ENCODE assay signal across 32 cellular contexts in genomic region chr12:81274619-81275018, GRCh38.
A peak's percentile ranks its signal among the peaks of the same experiment; 100 is the strongest.
DNase-seq lines count a peak whose midpoint lies in the region; ATAC-seq, FAIRE-seq and TF ChIP-seq lines count a peak whose summit lies in the region.
"Had no signal": no experiment of that assay in that cellular context is flagged by ENCODE, and none has a peak within 500 bp of the region (broad histone marks: within the 10 kb centered on the region; RNA-seq: fewer than 3 reads in every experiment).

No MANE protein-coding gene starts in this region.

- no peak overlapping the region for H3K4me3 Mint-ChIP-seq in neural crest cell
- H3K4me3 Mint-ChIP-seq in stimulated activated memory B cell treated with anti-CD40 and anti-IgM and Interleukin-4, amounts not matched to agents 10 μg/mL and 1 μg/mL and 100 μg/mL, for 72 hours, result no peak overlapping the region
- H3K4me3 Mint-ChIP-seq: activated T-helper 17 cell treated with anti-CD3 and anti-CD28 coated beads, Interleukin-2, amount 50 U/mL, for 72 hours; CD8-positive, alpha-beta memory T cell; naive B cell had no signal

- no peak for TF ChIP-seq CTCF in neural crest cell (conservative IDR thresholded peaks at IDR 0.05)

- H3K9me3 Mint-ChIP-seq in neural crest cell, result no peaks in the 10 kb centered on the region
- H3K9me3 Mint-ChIP-seq in stimulated activated memory B cell treated with anti-CD40 and anti-IgM and Interleukin-4, amounts not matched to agents 10 μg/mL and 1 μg/mL and 100 μg/mL, for 72 hours, result no peaks in the 10 kb centered on the region

- H3K27ac Mint-ChIP-seq in neural crest cell (ENCODE audit: unreplicated experiment), result peak overlapping the region; percentile 24
- no peak overlapping the region for H3K27ac Mint-ChIP-seq in stimulated activated memory B cell treated with anti-CD40 and anti-IgM and Interleukin-4, amounts not matched to agents 10 μg/mL and 1 μg/mL and 100 μg/mL, for 72 hours
- H3K27ac Mint-ChIP-seq: activated T-helper 17 cell treated with anti-CD3 and anti-CD28 coated beads, Interleukin-2, amount 50 U/mL, for 72 hours; CD8-positive, alpha-beta memory T cell; naive B cell had no signal

- no peaks in the 10 kb centered on the region for H3K4me1 Mint-ChIP-seq in neural crest cell
- H3K4me1 Mint-ChIP-seq in stimulated activated memory B cell treated with anti-CD40 and anti-IgM and Interleukin-4, amounts not matched to agents 10 μg/mL and 1 μg/mL and 100 μg/mL, for 72 hours, result no peaks in the 10 kb centered on the region
- H3K4me1 Mint-ChIP-seq: activated T-helper 17 cell treated with anti-CD3 and anti-CD28 coated beads, Interleukin-2, amount 50 U/mL, for 72 hours; CD8-positive, alpha-beta memory T cell; naive B cell had no signal

- ATAC-seq in GM18861 (IDR thresholded peaks at IDR 0.05; ENCODE audit: unreplicated experiment), result no peak
- no peak for ATAC-seq in stimulated activated memory B cell treated with anti-CD40 and anti-IgM and Interleukin-4, amounts not matched to agents 10 μg/mL and 1 μg/mL and 100 μg/mL, for 72 hours
- ATAC-seq: activated T-helper 17 cell treated with anti-CD3 and anti-CD28 coated beads, Interleukin-2, amount 50 U/mL, for 72 hours; HepG2; right lobe of liver had no signal

- H3K27me3 Mint-ChIP-seq in neural crest cell (ENCODE audit: low read depth), result no peaks in the 10 kb centered on the region
- no peaks in the 10 kb centered on the region for H3K27me3 Mint-ChIP-seq in stimulated activated memory B cell treated with anti-CD40 and anti-IgM and Interleukin-4, amounts not matched to agents 10 μg/mL and 1 μg/mL and 100 μg/mL, for 72 hours
- H3K27me3 Mint-ChIP-seq: activated T-helper 17 cell treated with anti-CD3 and anti-CD28 coated beads, Interleukin-2, amount 50 U/mL, for 72 hours; CD8-positive, alpha-beta memory T cell; naive B cell had no signal

- FAIRE-seq in H54 (lab: Jason Lieb, UNC), result peak; percentile 38
- FAIRE-seq: GM12892, HepG2, RCC 7860 had no signal

- no peak for DNase-seq in H54 (ENCODE audit: insufficient read length, low spot score)
- DNase-seq in NCI-H460 (ENCODE audit: extremely low read depth, low read depth), result peak; percentile 15
- peak; percentile 20 for DNase-seq in astrocyte of the hippocampus (ENCODE audit: low read depth, low spot score)
- no peak for DNase-seq in neural crest cell (ENCODE audit: low read depth, low spot score)
- DNase-seq in NCI-H1092 (lab: John Stamatoyannopoulos, UW), result no peak
- DNase-seq in HuH-7 (ENCODE audit: low spot score), result no peak
- DNase-seq: activated CD4-positive, alpha-beta T cell treated with anti-CD3 and anti-CD28 coated beads for 48 hours; activated naive CD4-positive, alpha-beta T cell treated with anti-CD3 and anti-CD28 coated beads, Interleukin-2, amount 50 U/mL, for 16 hours; BE2C; CD8-positive, alpha-beta memory T cell; effector CD8-positive, alpha-beta T cell; erythroblast; head of caudate nucleus; islet precursor cell; Karpas-422; midbrain; naive B cell; NCI-H1694 treated with DMSO at 0.1 percent for 48 hours; NCI-H524 treated with DMSO at 0.1 percent for 48 hours; posterior cingulate gyrus; right lobe of liver; SJCRH30; stimulated activated CD8-positive, alpha-beta memory T cell treated with anti-CD3 and anti-CD28 coated beads, Interleukin-4, amount 100 ng/mL, for 48 hours; stomach; T1000; thyroid gland had no signal

- TF ChIP-seq POLR2A in H54 (IDR thresholded peaks at IDR 0.05; ENCODE audit: low read depth, low read length), result no peak

- no peaks in the 10 kb centered on the region for H3K36me3 Mint-ChIP-seq in neural crest cell (ENCODE audit: low read depth)
- H3K36me3 Mint-ChIP-seq in stimulated activated memory B cell treated with anti-CD40 and anti-IgM and Interleukin-4, amounts not matched to agents 10 μg/mL and 1 μg/mL and 100 μg/mL, for 72 hours, result no peaks in the 10 kb centered on the region
- H3K36me3 Mint-ChIP-seq: CD8-positive, alpha-beta memory T cell; naive B cell had no signal

Comparison
In these comparisons a context has a peak if more than half of its experiments do, and no peak if none do; other contexts are left out.
1. DNase-seq: peak in NCI-H460 (single experiment) and astrocyte of the hippocampus (single experiment); none in H54 (single experiment), neural crest cell (single experiment), NCI-H1092 (single experiment) and HuH-7 (single experiment).